ENCODE assay signal across 14 cellular contexts in the genomic region with DNA sequence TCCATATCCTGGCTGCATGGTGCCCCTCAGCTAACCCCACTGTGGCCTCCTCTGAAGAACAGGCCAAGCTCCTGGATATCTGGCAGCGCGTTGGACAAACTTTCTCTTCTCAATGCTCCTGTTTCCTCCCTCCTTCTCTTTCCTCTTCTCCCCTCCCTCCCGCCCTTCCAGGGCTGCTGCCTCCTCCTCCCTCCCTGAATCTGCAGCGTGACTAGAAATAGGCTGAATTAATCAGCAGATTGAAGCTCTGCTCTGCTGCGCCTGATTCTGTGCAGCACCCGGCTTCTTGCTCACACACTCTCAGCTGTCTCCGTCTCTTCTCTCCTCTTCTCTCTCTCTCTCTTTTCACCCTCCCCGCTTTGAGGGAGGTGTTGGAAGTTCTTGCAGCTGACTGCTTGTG.
A peak's percentile ranks its signal among the peaks of the same experiment; 100 is the strongest.
DNase-seq lines count a peak whose midpoint lies in the region; ATAC-seq lines count a peak whose summit lies in the region.
"Had no signal": no experiment of that assay in that cellular context is flagged by ENCODE, and none has a peak within 500 bp of the region (broad histone marks: within the 10 kb centered on the region; RNA-seq: fewer than 3 reads in every experiment).

No MANE protein-coding gene starts in this region.

- ATAC-seq in GM18519 (IDR thresholded peaks at IDR 0.05; ENCODE audit: low FRiP score, unreplicated experiment) (no peak), HG02763 (IDR thresholded peaks at IDR 0.05; ENCODE audit: unreplicated experiment) (no peak)

- H3K9me3 ChIP-seq in muscle layer of colon (ENCODE audit: low read length) = no peaks in the 10 kb centered on the region

- peaks cover 27% of the 10 kb centered on the region for H3K4me1 ChIP-seq in muscle layer of colon (ENCODE audit: insufficient read depth, low read length)

- peak overlapping the region; percentile 80 for H3K27ac ChIP-seq in angular gyrus (ENCODE audit: low read depth, low read length)
- H3K27ac ChIP-seq in muscle layer of colon (ENCODE audit: low read depth, low read length) = peak overlapping the region; percentile 59
- H3K27ac ChIP-seq in substantia nigra (ENCODE audit: low read depth, low read length, poor library complexity, severe bottlenecking) = peak overlapping the region; percentile 87
- H3K27ac ChIP-seq: HL-60 had no signal

- H3K36me3 ChIP-seq in muscle layer of colon (ENCODE audit: insufficient read depth, low read length) = peaks cover 17% of the 10 kb centered on the region

- H3K9ac ChIP-seq in muscle layer of colon (ENCODE audit: low read length) = no peak overlapping the region

- in situ Hi-C loops in ACHN (cut with HindIII; ENCODE audit: low pct_ligation_motif_present, low pct_unique_long_range_greater_than_20kb, low sequenced_read_pairs) = no loop called here

- H3K4me3 ChIP-seq in muscle layer of colon (ENCODE audit: low read depth in 1 of 2, low read length in 2 of 2) = peak overlapping the region; percentile 24 to 25

- no peaks in the 10 kb centered on the region for H3K27me3 ChIP-seq in muscle layer of colon (ENCODE audit: control insufficient read depth in 1 of 2, insufficient read depth in 2 of 2, low read length in 2 of 2)

- peak; percentile 78 for DNase-seq in foreskin melanocyte
- peak in 25 of 49 donors; percentile 24 to 77 (median 53) for DNase-seq in substantia nigra (lab: John Stamatoyannopoulos, UW)
- no peak for DNase-seq in NCI-H187 (lab: John Stamatoyannopoulos, UW)
- DNase-seq in ACHN = no peak
- DNase-seq: activated B cell treated with CpG ODN at 0.5 μM for 24 hours; activated naive CD4-positive, alpha-beta T cell treated with anti-CD3 and anti-CD28 coated beads, Interleukin-2, amount 10 ng/mL, durations not matched to agents 7 days and 5 days; DMS153; NCI-H1417 treated with DMSO at 0.1 percent for 48 hours; OCI-M1 had no signal

Comparison
In these comparisons a context has a peak if more than half of its experiments do, and no peak if none do; other contexts are left out.
1. DNase-seq: peak in foreskin melanocyte (single experiment) and substantia nigra (25 of 49); none in NCI-H187 (0 of 2) and ACHN (single experiment).
2. Peak in every context shown above with its lines, with median percentiles within 50 percentile points of each other: H3K27ac ChIP-seq.